Comparison of ENCODE assay signal across 15 cellular contexts in the genomic region with DNA sequence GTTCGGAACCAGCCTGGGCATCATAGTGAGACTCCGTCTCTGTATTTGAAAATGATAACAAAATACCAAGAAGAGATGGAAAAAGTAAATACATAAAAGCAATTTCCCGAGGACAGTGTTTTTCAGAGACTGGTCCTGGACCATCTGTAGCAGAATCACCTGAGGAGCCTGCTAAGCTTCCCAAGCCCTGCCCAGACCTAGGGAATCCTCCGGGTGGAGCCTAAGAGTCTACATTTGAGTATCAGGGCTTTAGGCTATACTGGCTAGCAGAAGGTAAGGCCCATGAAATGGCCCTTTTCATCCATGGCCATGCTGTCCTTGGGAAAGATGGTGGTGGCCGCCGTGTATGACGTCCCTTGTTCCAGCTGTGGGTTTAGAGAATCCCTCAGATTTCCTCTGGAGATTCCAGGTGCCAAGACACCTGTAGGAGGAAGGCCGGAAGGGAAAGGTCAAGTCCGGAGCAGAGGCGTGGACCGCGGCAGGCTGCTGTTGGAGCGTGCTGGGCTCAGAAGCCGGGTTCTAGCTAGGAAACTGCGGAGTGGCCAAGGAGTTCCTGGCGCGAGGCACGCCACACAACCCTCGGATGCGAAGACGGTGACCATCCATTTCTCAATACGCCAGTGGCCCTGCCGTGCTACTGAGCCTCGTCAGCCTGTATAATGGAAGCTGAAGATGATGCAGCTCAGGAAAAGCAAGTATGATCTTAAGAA. TPM values are rescaled to one million over a fixed set of nuclear protein-coding genes. Genes with fewer than 3 reads are reported as not detected.
DNase-seq lines count a peak whose midpoint lies in the region; ATAC-seq and TF ChIP-seq lines count a peak whose summit lies in the region.
"Had no signal": no experiment of that assay in that cellular context is flagged by ENCODE, and none has a peak within 500 bp of the region (broad histone marks: within the 10 kb centered on the region; RNA-seq: fewer than 3 reads in every experiment).

No MANE protein-coding gene starts in this region.

- intact Hi-C loops in activated naive CD4-positive, alpha-beta T cell treated with anti-CD3 and anti-CD28 coated beads for 36 hours (cut with micrococcal nuclease) = loop anchor here (2.0 to 10.0 kb wide), 2 partner anchors 186 to 448 kb away; partner anchors contain the start of gene HES1
- intact Hi-C loops in PC-3 (cut with micrococcal nuclease) = no loop called here
- intact Hi-C loops in mammary epithelial cell (cut with micrococcal nuclease) = no loop called here

- H3K9me3 Mint-ChIP-seq in activated naive CD4-positive, alpha-beta T cell treated with anti-CD3 and anti-CD28 coated beads for 36 hours = peaks cover 3% of the 10 kb centered on the region
- no peaks in the 10 kb centered on the region for H3K9me3 Mint-ChIP-seq in endothelial cell (ENCODE audit: unreplicated experiment)

- H3K9me3 ChIP-seq in PC-3 (ENCODE audit: low read length) = no peaks in the 10 kb centered on the region
- H3K9me3 ChIP-seq in smooth muscle cell (replicated peaks; ENCODE audit: low read depth) = no peaks in the 10 kb centered on the region
- no peaks in the 10 kb centered on the region for H3K9me3 ChIP-seq in mammary epithelial cell (replicated peaks; ENCODE audit: insufficient read depth, low read length)

- no peak for ATAC-seq in PC-3
- ATAC-seq in GM21528 (IDR thresholded peaks at IDR 0.05; ENCODE audit: low FRiP score, unreplicated experiment) = no peak
- no peak for ATAC-seq in HG03135 (IDR thresholded peaks at IDR 0.05; ENCODE audit: unreplicated experiment)
- ATAC-seq: activated naive CD4-positive, alpha-beta T cell treated with anti-CD3 and anti-CD28 coated beads, Interleukin-2, amount 50 U/mL, for 72 hours; stimulated activated naive CD8-positive, alpha-beta T cell treated with anti-CD3 and anti-CD28 coated beads, Interleukin-15, amount 100 ng/mL, for 72 hours had no signal

- peaks cover 17% of the 10 kb centered on the region for H3K79me2 ChIP-seq in PC-3 (ENCODE audit: low read length)
- peaks cover 10% of the 10 kb centered on the region for H3K79me2 ChIP-seq in smooth muscle cell (ENCODE audit: low read depth)
- H3K79me2 ChIP-seq in mammary epithelial cell (ENCODE audit: insufficient read depth, low read length) = peaks cover 14% of the 10 kb centered on the region

- no peak overlapping the region for H3K27ac ChIP-seq in PC-3 (ENCODE audit: low read length)
- H3K27ac ChIP-seq in smooth muscle cell (ENCODE audit: low read depth) = peak overlapping the region; percentile 43
- no peak overlapping the region for H3K27ac ChIP-seq in mammary epithelial cell (ENCODE audit: insufficient read depth, low read depth, low read length)

- H3K9ac ChIP-seq in PC-3 (ENCODE audit: low read length) (no peak overlapping the region), smooth muscle cell (ENCODE audit: low read depth) (no peak overlapping the region), mammary epithelial cell (ENCODE audit: insufficient read depth, low read length) (no peak overlapping the region)

- H4K20me1 ChIP-seq in PC-3 (ENCODE audit: low read length) = no peaks in the 10 kb centered on the region
- H4K20me1 ChIP-seq in smooth muscle cell (ENCODE audit: low read depth) = no peaks in the 10 kb centered on the region
- H4K20me1 ChIP-seq in mammary epithelial cell (ENCODE audit: insufficient read depth, low read length) = no peaks in the 10 kb centered on the region

- in situ Hi-C loops in mammary epithelial cell (cut with MboI; ENCODE audit: low sequenced_read_pairs in 2 of 2) = no loop called here

- no peak overlapping the region for H2AFZ ChIP-seq in PC-3 (ENCODE audit: low read length)
- no peak overlapping the region for H2AFZ ChIP-seq in smooth muscle cell (ENCODE audit: low read depth)
- no peak overlapping the region for H2AFZ ChIP-seq in mammary epithelial cell (ENCODE audit: low read depth, low read length)

- WGBS in smooth muscle cell (ENCODE audit: low lambda C conversion rate) = 98% methylated on average over 24 of the region's 24 CpGs
- WGBS in mammary epithelial cell (ENCODE audit: low coverage, missing lambda C conversion rate) = 97% methylated on average over 24 of the region's 24 CpGs

- no peaks in the 10 kb centered on the region for H3K9me2 ChIP-seq in PC-3 (replicated peaks; ENCODE audit: low read length)

- H3K4me3 ChIP-seq in PC-3 (ENCODE audit: low read length) (no peak overlapping the region), smooth muscle cell (no peak overlapping the region), mammary epithelial cell (replicated peaks in 1 of 3; ENCODE audit: insufficient read depth in 1 of 3, low read depth in 2 of 3, low read length in 3 of 3) (no peak overlapping the region)

- H3K4me2 ChIP-seq in PC-3 (ENCODE audit: low read length) (no peak overlapping the region), smooth muscle cell (no peak overlapping the region), mammary epithelial cell (ENCODE audit: insufficient read depth, low read depth, low read length) (no peak overlapping the region)

- POLR2A ChIA-PET in PC-3 (lab: Charles Lee; ENCODE audit: unreplicated experiment) = interaction anchor here (0.6 kb wide), 2 partner anchors 182 to 895 kb away, joined by 3 to 9 read pairs; no protein-coding TSS in a partner anchor

- peaks cover 3% of the 10 kb centered on the region for H3F3A ChIP-seq in PC-3 (ENCODE audit: low read length, unreplicated experiment)
- peaks cover 23% of the 10 kb centered on the region for H3F3A ChIP-seq in smooth muscle cell (ENCODE audit: low read depth)

- DNase-seq in activated naive CD4-positive, alpha-beta T cell treated with anti-CD3 and anti-CD28 coated beads for 36 hours = no peak
- DNase-seq in activated naive CD4-positive, alpha-beta T cell (lab: John Stamatoyannopoulos, UW) = no peak
- DNase-seq in PC-3 (peak; percentile 23), endothelial cell (ENCODE audit: low spot score) (no peak), smooth muscle cell (lab: John Stamatoyannopoulos, UW; ENCODE audit: unreplicated experiment) (no peak), mammary epithelial cell (no peak)
- DNase-seq: HCEC 1CT; midbrain; NCI-H1092; SHP77 treated with DMSO at 0.1 percent for 48 hours; stimulated activated CD4-positive, alpha-beta T cell treated with anti-CD3 and anti-CD28 coated beads, Interleukin-4, amount 100 ng/mL, for 1 hour; stimulated activated naive CD8-positive, alpha-beta T cell treated with anti-CD3 and anti-CD28 coated beads, Interleukin-15, amount 100 ng/mL, for 72 hours had no signal

- TF ChIP-seq CTCF in PC-3 (conservative IDR thresholded peaks at IDR 0.05; ENCODE audit: low read depth, low read length) (no peak), endothelial cell (IDR thresholded peaks at IDR 0.05; ENCODE audit: unreplicated experiment) (no peak), smooth muscle cell (IDR thresholded peaks at IDR 0.05; ENCODE audit: borderline replicate concordance, insufficient read depth, poor library complexity, severe bottlenecking) (no peak), mammary epithelial cell (conservative IDR thresholded peaks at IDR 0.05 in 1 of 2, IDR thresholded peaks at IDR 0.05 in 1 of 2; ENCODE audit: extremely low read depth in 1 of 2, insufficient read depth in 1 of 2, low read depth in 1 of 2, low read length in 2 of 2) (no peak)

- peak overlapping the region; percentile 45 for H3K4me3 Mint-ChIP-seq in activated naive CD4-positive, alpha-beta T cell treated with anti-CD3 and anti-CD28 coated beads for 36 hours
- H3K4me3 Mint-ChIP-seq in endothelial cell (ENCODE audit: unreplicated experiment) = peak overlapping the region; percentile 65

- H3K27me3 ChIP-seq in PC-3 (ENCODE audit: low read length) (no peaks in the 10 kb centered on the region), smooth muscle cell (ENCODE audit: low read depth) (no peaks in the 10 kb centered on the region), mammary epithelial cell (ENCODE audit: insufficient read depth, low read length) (no peaks in the 10 kb centered on the region)

- dilution Hi-C loops in mammary epithelial cell (cut with HindIII; ENCODE audit: low sequenced_read_pairs) = no loop called here

- H3K27ac Mint-ChIP-seq in activated naive CD4-positive, alpha-beta T cell treated with anti-CD3 and anti-CD28 coated beads for 36 hours = no peak overlapping the region
- no peak overlapping the region for H3K27ac Mint-ChIP-seq in endothelial cell (ENCODE audit: unreplicated experiment)

- no peaks in the 10 kb centered on the region for H3K36me3 ChIP-seq in PC-3 (ENCODE audit: low read depth, low read length)
- no peaks in the 10 kb centered on the region for H3K36me3 ChIP-seq in smooth muscle cell (ENCODE audit: low read depth)
- no peaks in the 10 kb centered on the region for H3K36me3 ChIP-seq in mammary epithelial cell (ENCODE audit: insufficient read depth, low read length)

- peaks cover 12% of the 10 kb centered on the region for H3K36me3 Mint-ChIP-seq in activated naive CD4-positive, alpha-beta T cell treated with anti-CD3 and anti-CD28 coated beads for 36 hours (ENCODE audit: low read depth)
- H3K36me3 Mint-ChIP-seq in endothelial cell (ENCODE audit: low read depth, unreplicated experiment) = peaks cover 12% of the 10 kb centered on the region

- peaks cover 26% of the 10 kb centered on the region for H3K4me1 Mint-ChIP-seq in activated naive CD4-positive, alpha-beta T cell treated with anti-CD3 and anti-CD28 coated beads for 36 hours (ENCODE audit: low read depth)
- peaks cover 11% of the 10 kb centered on the region for H3K4me1 Mint-ChIP-seq in endothelial cell (ENCODE audit: unreplicated experiment)

- BruUV-seq in PC-3 (replicated peaks; lab: Mats Ljungman, UMichigan) (no TSS peak), mammary epithelial cell (replicated peaks; lab: Mats Ljungman, UMichigan) (no TSS peak)

- peaks cover 44% of the 10 kb centered on the region for H3K4me1 ChIP-seq in PC-3 (ENCODE audit: insufficient read depth, low read length)
- peaks cover 8% of the 10 kb centered on the region for H3K4me1 ChIP-seq in smooth muscle cell (ENCODE audit: low read depth)
- peaks cover 13% of the 10 kb centered on the region for H3K4me1 ChIP-seq in mammary epithelial cell (ENCODE audit: insufficient read depth, low read length)

- CTCF ChIA-PET in activated naive CD4-positive, alpha-beta T cell treated with anti-CD3 and anti-CD28 coated beads for 36 hours (lab: Charles Lee) = interaction anchor here (0.6 to 1.1 kb wide), 4 partner anchors 8 to 93 kb away, joined by 3 to 8 read pairs (median 4); no protein-coding TSS in a partner anchor
- CTCF ChIA-PET in PC-3 (lab: Charles Lee) (interaction anchor here (0.6 to 0.7 kb wide), 2 partner anchors 11 to 101 kb away, joined by 3 to 13 read pairs; no protein-coding TSS in a partner anchor), mammary epithelial cell (lab: Charles Lee; ENCODE audit: low non-redundant PET) (interaction anchor here (0.7 kb wide), 1 partner anchor 917 kb away, joined by 10 read pairs; no protein-coding TSS in a partner anchor)

- H3K27me3 Mint-ChIP-seq in activated naive CD4-positive, alpha-beta T cell treated with anti-CD3 and anti-CD28 coated beads for 36 hours (ENCODE audit: low read depth) = no peaks in the 10 kb centered on the region
- peaks cover 9% of the 10 kb centered on the region for H3K27me3 Mint-ChIP-seq in endothelial cell (ENCODE audit: unreplicated experiment)
- H3K27me3 Mint-ChIP-seq: stimulated activated naive CD8-positive, alpha-beta T cell treated with anti-CD3 and anti-CD28 coated beads, Interleukin-15, amount 100 ng/mL, for 72 hours had no signal

RNA-seq across cellular contexts. Expression of gene TMEM44, which starts 50.9 kb away (rescaled TPM):
- total RNA-seq in activated naive CD4-positive, alpha-beta T cell treated with anti-CD3 and anti-CD28 coated beads for 36 hours = 1 to 10 TPM in 1 of 2 experiments, under 1 TPM in 1; 0.93 to 1.7 TPM
- total RNA-seq in PC-3 (2014; rRNA removed) = 15.3 and 16.6 TPM in 2 replicates
- 51.1 TPM for total RNA-seq in endothelial cell (ENCODE audit: unreplicated experiment)
- total RNA-seq in smooth muscle cell = 4.2 and 12.7 TPM in 2 replicates
- 18.4 and 19.4 TPM in 2 replicates for polyA plus RNA-seq in smooth muscle cell
- total RNA-seq in mammary epithelial cell = 10 to 100 TPM; 12.0 to 21.1 TPM
- 14.0 TPM for polyA plus RNA-seq in mammary epithelial cell
- polyA minus RNA-seq in mammary epithelial cell = 14.6 TPM
